11 cellular contexts compared by ENCODE assay signal in genomic region chrX:154731881-154732280, GRCh38. TPM values are rescaled to one million over a fixed set of nuclear protein-coding genes. Genes with fewer than 3 reads are reported as not detected.
DNase-seq lines count a peak whose midpoint lies in the region; ATAC-seq, FAIRE-seq and TF ChIP-seq lines count a peak whose summit lies in the region.
"Had no signal": no experiment of that assay in that cellular context is flagged by ENCODE, and none has a peak within 500 bp of the region (broad histone marks: within the 10 kb centered on the region; RNA-seq: fewer than 3 reads in every experiment).

No MANE protein-coding gene starts in this region.

- H3K4me1 ChIP-seq in adrenal gland (replicated peaks in 1 of 2) (peaks cover 13 to 60% of the 10 kb centered on the region in 2 donors), lower lobe of right lung (peaks cover 100% of the 10 kb centered on the region)

- H3K36me3 ChIP-seq in adrenal gland (replicated peaks in 1 of 2) (no peaks in the 10 kb centered on the region), lower lobe of right lung (no peaks in the 10 kb centered on the region)

- TF ChIP-seq POLR2A in adrenal gland (IDR thresholded peaks at IDR 0.05) (no peak), H54 (IDR thresholded peaks at IDR 0.05; ENCODE audit: low read depth, low read length) (no peak)

- H3K9me3 ChIP-seq in adrenal gland (replicated peaks in 1 of 3): no peaks in the 10 kb centered on the region
- H3K9me3 ChIP-seq in lower lobe of right lung: no peaks in the 10 kb centered on the region

- H3K27me3 ChIP-seq in adrenal gland (peaks cover 3% of the 10 kb centered on the region), lower lobe of right lung (ENCODE audit: low read depth) (no peaks in the 10 kb centered on the region)

- peak; percentile 45 for ATAC-seq in Right ventricle myocardium inferior
- ATAC-seq in lower lobe of right lung: peak in 1 of 2 donors; percentile 67
- no peak for ATAC-seq in HG02852 (IDR thresholded peaks at IDR 0.05; ENCODE audit: unreplicated experiment)
- no peak for ATAC-seq in HG03025 (IDR thresholded peaks at IDR 0.05; ENCODE audit: low FRiP score, unreplicated experiment)
- ATAC-seq: GM23338 had no signal

- no peak for FAIRE-seq in H54 (lab: Jason Lieb, UNC)
- FAIRE-seq: frontal cortex had no signal

- intact Hi-C loops in Right ventricle myocardium inferior (cut with DNase I) (no loop called here), cardiac septum (cut with DNase I) (loop anchor here (2.0 kb wide), 1 partner anchor 19 kb away; the partner anchor contains the start of gene GAB3), adrenal gland (cut with DNase I) (no loop called here), lower lobe of right lung (cut with DNase I) (no loop called here)

- 61 to 77% (median 70%) methylated on average over 7 of the region's 7 CpGs for WGBS in adrenal gland, 4 donors

- DNase-seq in Right ventricle myocardium inferior (ENCODE audit: missing footprints) (no peak), cardiac septum (ENCODE audit: low spot score) (no peak), adrenal gland (no peak), lower lobe of right lung (no peak), iPS-NIHi7 (ENCODE audit: extremely low spot score) (no peak), H54 (ENCODE audit: insufficient read length, low spot score) (no peak)
- DNase-seq: NCI-H526 had no signal

- no peak for TF ChIP-seq CTCF in adrenal gland (IDR thresholded peaks at IDR 0.05)
- TF ChIP-seq CTCF in lower lobe of right lung (IDR thresholded peaks at IDR 0.05): no peak

- H3K4me3 ChIP-seq in adrenal gland (no peak overlapping the region), lower lobe of right lung (no peak overlapping the region)
- H3K4me3 ChIP-seq: GM23338 had no signal

- H3K27ac ChIP-seq in adrenal gland (peak overlapping the region in 3 of 5 donors; percentile 30 to 82 (median 44)), lower lobe of right lung (peak overlapping the region; percentile 83)

RNA-seq across cellular contexts. Expression of gene GAB3, which starts 19.0 kb away (rescaled TPM):
- total RNA-seq in Right ventricle myocardium inferior (12.1 TPM), cardiac septum (17.7 TPM), adrenal gland (10 to 100 TPM in 1 of 8 donors, 1 to 10 TPM in 7; 4.0 to 11.8 (median 5.7) TPM), lower lobe of right lung (17.4 TPM)
- polyA plus RNA-seq in adrenal gland: 1 to 10 TPM; 2.6 to 8.2 (median 3.5) TPM

RNA-seq across cellular contexts. Expression of gene DKC1, which starts 30.8 kb away (rescaled TPM):
- 19.7 TPM for total RNA-seq in Right ventricle myocardium inferior
- total RNA-seq in cardiac septum: 22.4 TPM
- 10 to 100 TPM; 20.2 to 48.6 (median 27.2) TPM for total RNA-seq in adrenal gland
- polyA plus RNA-seq in adrenal gland: 100 to 1,000 TPM in 1 of 3 donors, 10 to 100 TPM in 2; 22.0 to 111 (median 37.4) TPM
- total RNA-seq in lower lobe of right lung: 26.1 TPM
